9 cellular contexts compared by ENCODE assay signal in the genomic region with DNA sequence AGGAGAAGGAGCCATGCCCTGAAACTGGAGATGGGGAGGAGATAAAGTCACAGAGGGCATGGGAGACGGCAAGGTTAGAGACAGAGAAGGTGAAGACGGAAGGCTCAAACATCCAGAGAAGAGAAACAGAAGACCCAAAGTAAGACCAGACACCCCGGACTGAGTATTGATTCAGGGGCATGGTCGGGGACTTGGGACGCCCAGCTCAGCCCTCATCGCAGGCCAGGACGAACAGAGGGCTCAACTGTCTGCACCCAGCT. TPM values are rescaled to one million over a fixed set of nuclear protein-coding genes. Genes with fewer than 3 reads are reported as not detected.
A peak's percentile ranks its signal among the peaks of the same experiment; 100 is the strongest.
DNase-seq lines count a peak whose midpoint lies in the region; ATAC-seq, FAIRE-seq and TF ChIP-seq lines count a peak whose summit lies in the region.
"Had no signal": no experiment of that assay in that cellular context is flagged by ENCODE, and none has a peak within 500 bp of the region (broad histone marks: within the 10 kb centered on the region; RNA-seq: fewer than 3 reads in every experiment).

No MANE protein-coding gene starts in this region.

- H3K4me2 ChIP-seq in A549, result peak overlapping the region; percentile 83

- H3K9ac ChIP-seq in HUES48 (ENCODE audit: low read depth, low read length), result peak overlapping the region; percentile 31; the same call in 1 of the 2 replicates

- TF ChIP-seq RAD21 in A549 (conservative IDR thresholded peaks at IDR 0.05 in 1 of 2, IDR thresholded peaks at IDR 0.05 in 1 of 2), result no peak

- peak overlapping the region; percentile 88 for H3K27ac Mint-ChIP-seq in central memory CD8-positive, alpha-beta T cell (ENCODE audit: low read depth)
- H3K27ac Mint-ChIP-seq in naive thymus-derived CD4-positive, alpha-beta T cell, result peak overlapping the region; percentile 83 to 97 (median 90)

- H3K9me3 Mint-ChIP-seq in central memory CD8-positive, alpha-beta T cell, result no peaks in the 10 kb centered on the region
- peaks cover 0 to 3% (median 0%) of the 10 kb centered on the region in 11 donors for H3K9me3 Mint-ChIP-seq in naive thymus-derived CD4-positive, alpha-beta T cell

- POLR2A ChIA-PET in A549 (lab: Yijun Ruan, JAX), result no interaction called here
- POLR2A ChIA-PET in naive thymus-derived CD4-positive, alpha-beta T cell (lab: Charles Lee), result interaction anchor here (0.7 to 0.9 kb wide), 2 partner anchors 20 to 101 kb away, joined by 3 to 4 read pairs; no protein-coding TSS in a partner anchor

- no peaks in the 10 kb centered on the region for H3K9me3 ChIP-seq in A549
- H3K9me3 ChIP-seq in HUES48 (ENCODE audit: control insufficient read depth, insufficient read depth, low read length), result no peaks in the 10 kb centered on the region
- no peaks in the 10 kb centered on the region for H3K9me3 ChIP-seq in naive thymus-derived CD4-positive, alpha-beta T cell (ENCODE audit: control insufficient read depth in 2 of 3, low read length in 3 of 3)

- no peaks in the 10 kb centered on the region for H3K27me3 Mint-ChIP-seq in central memory CD8-positive, alpha-beta T cell
- peaks cover 0 to 2% (median 0%) of the 10 kb centered on the region in 5 donors for H3K27me3 Mint-ChIP-seq in naive thymus-derived CD4-positive, alpha-beta T cell

- peak overlapping the region; percentile 62 for H3K4me3 ChIP-seq in A549
- peak overlapping the region; percentile 74 for H3K4me3 ChIP-seq in HUES48 (ENCODE audit: low read depth, low read length)
- peak overlapping the region; percentile 58 for H3K4me3 ChIP-seq in naive thymus-derived CD4-positive, alpha-beta T cell (ENCODE audit: low read length)

- ATAC-seq in A549 (no peak), GM19452 (IDR thresholded peaks at IDR 0.05; ENCODE audit: unreplicated experiment) (no peak)
- peak; percentile 5 for ATAC-seq in central memory CD8-positive, alpha-beta T cell (replicated peaks; ENCODE audit: extremely low read depth, poor library complexity, severe bottlenecking)
- ATAC-seq in naive thymus-derived CD4-positive, alpha-beta T cell, result peak; percentile 16

- no peak for DNase-seq in A549 (ENCODE audit: low read depth in 1 of 2, low spot score in 1 of 2)
- DNase-seq in central memory CD8-positive, alpha-beta T cell (ENCODE audit: low spot score in 2 of 2), result no peak
- DNase-seq in naive thymus-derived CD4-positive, alpha-beta T cell, result peak in 4 of 9 donors; percentile 12 to 42 (median 32)
- DNase-seq in RCC 7860 (ENCODE audit: low spot score), result no peak
- no peak for DNase-seq in AG08396 (ENCODE audit: low spot score)
- no peak for DNase-seq in GM12891 (ENCODE audit: insufficient read length, low spot score)
- DNase-seq: NCI-H1436 treated with DMSO at 0.1 percent for 48 hours had no signal

- FAIRE-seq in A549 (lab: Jason Lieb, UNC) (no peak), RCC 7860 (lab: Jason Lieb, UNC) (no peak), GM12891 (lab: Jason Lieb, UNC) (no peak)

- TF ChIP-seq POLR2A in A549 (IDR thresholded peaks at IDR 0.05; ENCODE audit: low read length) (no peak), GM12891 (IDR thresholded peaks at IDR 0.05; ENCODE audit: low read depth, low read length) (no peak)

- WGBS in A549 (ENCODE audit: missing lambda C conversion rate), result 21% methylated on average over 7 of the region's 7 CpGs

- peak overlapping the region in 1 of 2 experiments; percentile 85; a peak in 1 of 6 replicates for H3K27ac ChIP-seq in A549
- H3K27ac ChIP-seq in HUES48 (ENCODE audit: low read depth, low read length), result no peak overlapping the region
- peak overlapping the region; percentile 67 for H3K27ac ChIP-seq in naive thymus-derived CD4-positive, alpha-beta T cell (ENCODE audit: low read depth, low read length)

- peaks cover 27% of the 10 kb centered on the region for H3K36me3 Mint-ChIP-seq in central memory CD8-positive, alpha-beta T cell (ENCODE audit: insufficient read depth)
- H3K36me3 Mint-ChIP-seq in naive thymus-derived CD4-positive, alpha-beta T cell, result peaks cover 0 to 29% (median 9%) of the 10 kb centered on the region in 5 donors

- H3K36me3 ChIP-seq in HUES48 (ENCODE audit: control insufficient read depth, insufficient read depth, low read length), result no peaks in the 10 kb centered on the region
- H3K36me3 ChIP-seq in naive thymus-derived CD4-positive, alpha-beta T cell (ENCODE audit: control insufficient read depth in 2 of 3, insufficient read depth in 3 of 3, low read length in 3 of 3), result no peaks in the 10 kb centered on the region

- H3K4me1 Mint-ChIP-seq in central memory CD8-positive, alpha-beta T cell, result peaks cover 57% of the 10 kb centered on the region
- H3K4me1 Mint-ChIP-seq in naive thymus-derived CD4-positive, alpha-beta T cell, result peaks cover 49 to 64% (median 59%) of the 10 kb centered on the region in 7 donors

- H3K4me1 ChIP-seq in A549, result peaks cover 12% of the 10 kb centered on the region; the same call in 2 of the 3 replicates
- H3K4me1 ChIP-seq in HUES48 (ENCODE audit: control insufficient read depth, insufficient read depth, low read length), result peaks cover 47% of the 10 kb centered on the region
- peaks cover 29 to 36% of the 10 kb centered on the region in 2 donors for H3K4me1 ChIP-seq in naive thymus-derived CD4-positive, alpha-beta T cell (ENCODE audit: control insufficient read depth in 2 of 2, insufficient read depth in 2 of 2, low read length in 2 of 2)

- TF ChIP-seq EP300 in A549 (IDR thresholded peaks at IDR 0.05), result no peak

- no peak for TF ChIP-seq CTCF in A549 (IDR thresholded peaks at IDR 0.05)

- CTCF ChIA-PET in A549 (lab: Yijun Ruan, JAX), result no interaction called here
- CTCF ChIA-PET in naive thymus-derived CD4-positive, alpha-beta T cell (lab: Charles Lee), result interaction anchor here (0.5 to 1.8 kb wide), 4 partner anchors 110 to 476 kb away, joined by 3 to 4 read pairs (median 4); no protein-coding TSS in a partner anchor

- intact Hi-C loops in naive thymus-derived CD4-positive, alpha-beta T cell (cut with micrococcal nuclease), result loop anchor here (1.0 to 10.0 kb wide), 13 partner anchors 17 to 607 kb away; no protein-coding TSS in a partner anchor

- H3K4me3 Mint-ChIP-seq in central memory CD8-positive, alpha-beta T cell, result peak overlapping the region; percentile 83
- peak overlapping the region; percentile 84 to 98 (median 95) for H3K4me3 Mint-ChIP-seq in naive thymus-derived CD4-positive, alpha-beta T cell

- H3K27me3 ChIP-seq in HUES48 (ENCODE audit: control insufficient read depth, insufficient read depth, low read length), result peaks cover 21% of the 10 kb centered on the region
- H3K27me3 ChIP-seq in naive thymus-derived CD4-positive, alpha-beta T cell (ENCODE audit: control insufficient read depth in 2 of 2, insufficient read depth in 2 of 2, low read length in 2 of 2), result no peaks in the 10 kb centered on the region

TF ChIP-seq in A549, 52 proteins besides CTCF, POLR2A, EP300 and RAD21:
- no peak for TF ChIP-seq JUN (IDR thresholded peaks at IDR 0.05)

TF ChIP-seq in GM12891, 5 proteins besides CTCF, POLR2A, EP300 and RAD21:
- TF ChIP-seq POU2F2 (IDR thresholded peaks at IDR 0.05; ENCODE audit: low read depth, low read length) (no peak), TAF1 (IDR thresholded peaks at IDR 0.05; ENCODE audit: low read depth, low read length) (no peak), POLR2AphosphoS5 (IDR thresholded peaks at IDR 0.05; ENCODE audit: low read depth, low read length) (no peak), PAX5 (IDR thresholded peaks at IDR 0.05; ENCODE audit: insufficient read depth, low read length, severe bottlenecking) (no peak), SPI1 (IDR thresholded peaks at IDR 0.05; ENCODE audit: low read depth, low read length) (no peak)

RNA-seq across cellular contexts. Expression of gene XYLT1, which starts 1.1 kb away (rescaled TPM):
- 0.78 and 1.1 TPM in 2 replicates for polyA plus RNA-seq in A549 (2011; rRNA removed)
- 0.51 and 0.91 TPM in 2 replicates for polyA plus RNA-seq in A549 (2012; cell fraction: cytosol; rRNA removed)
- 0.55 and 0.67 TPM in 2 replicates for polyA plus RNA-seq in A549 (2012; cell fraction: nucleus; rRNA removed)
- polyA plus RNA-seq in A549 (2017; fragmentation: RNase III; extraction: RNeasy Plus Mini Kit Qiagen cat#74134 plus additional on column Dnase treatment), result 0.84 to 0.88 TPM (median 0.88 TPM) in 3 replicates
- polyA minus RNA-seq in A549 (2011; rRNA and poly(A)+ RNA removed), result 4.1 and 4.7 TPM in 2 replicates
- total RNA-seq in naive thymus-derived CD4-positive, alpha-beta T cell, result 10 to 100 TPM; 29.6 to 50.4 (median 48.6) TPM
- polyA plus RNA-seq in naive thymus-derived CD4-positive, alpha-beta T cell, result 1 to 10 TPM; 1.9 to 2.0 TPM
- polyA plus RNA-seq in GM12891 (2012; ENCODE audit: low read depth, missing spikeins), result 5.8 TPM

Comparison
In these comparisons a context has a peak if more than half of its experiments do, and no peak if none do; other contexts are left out.
1. ATAC-seq: peak in central memory CD8-positive, alpha-beta T cell (single experiment) and naive thymus-derived CD4-positive, alpha-beta T cell (single experiment); none in A549 (0 of 2) and GM19452 (single experiment).
2. Peak in every context shown above with its lines, with median percentiles within 50 percentile points of each other: H3K4me3 ChIP-seq.